1 cellular context compared by ENCODE assay signal in the genomic region with DNA sequence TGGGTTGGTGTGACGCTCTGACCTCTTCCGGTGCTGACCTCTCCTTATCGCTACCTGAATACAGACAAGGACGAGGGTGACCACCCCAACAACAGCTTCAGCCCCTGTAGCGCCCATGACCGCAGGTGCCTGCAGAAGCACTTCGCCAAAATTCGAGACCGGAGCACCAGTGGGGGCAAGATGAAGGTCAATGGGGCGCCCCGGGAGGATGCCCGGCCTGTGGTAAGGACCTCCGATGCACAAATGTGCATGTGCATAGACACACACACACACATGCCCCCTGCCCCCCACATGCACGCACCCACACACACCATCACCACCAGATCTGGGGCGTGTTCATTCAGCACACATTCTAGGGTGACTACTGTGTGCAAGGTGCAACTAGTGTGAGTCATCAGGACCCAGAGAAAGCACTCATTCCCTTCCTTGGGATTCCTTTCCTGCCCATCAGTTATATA.
TF ChIP-seq lines count a peak whose summit lies in the region.

No MANE protein-coding gene starts in this region.

TF ChIP-seq in HepG2, 621 proteins besides CTCF, POLR2A, EP300 and RAD21:
- TF ChIP-seq ZNF550 (CRISPR knock-in tag; IDR thresholded peaks at IDR 0.05; ENCODE audit: borderline replicate concordance) = no peak
- TF ChIP-seq ZKSCAN1 (IDR thresholded peaks at IDR 0.05; ENCODE audit: low read length) = 0 out of 2 replicates have a peak, but pooled peaks have one; percentile 28
